In the genomic region with DNA sequence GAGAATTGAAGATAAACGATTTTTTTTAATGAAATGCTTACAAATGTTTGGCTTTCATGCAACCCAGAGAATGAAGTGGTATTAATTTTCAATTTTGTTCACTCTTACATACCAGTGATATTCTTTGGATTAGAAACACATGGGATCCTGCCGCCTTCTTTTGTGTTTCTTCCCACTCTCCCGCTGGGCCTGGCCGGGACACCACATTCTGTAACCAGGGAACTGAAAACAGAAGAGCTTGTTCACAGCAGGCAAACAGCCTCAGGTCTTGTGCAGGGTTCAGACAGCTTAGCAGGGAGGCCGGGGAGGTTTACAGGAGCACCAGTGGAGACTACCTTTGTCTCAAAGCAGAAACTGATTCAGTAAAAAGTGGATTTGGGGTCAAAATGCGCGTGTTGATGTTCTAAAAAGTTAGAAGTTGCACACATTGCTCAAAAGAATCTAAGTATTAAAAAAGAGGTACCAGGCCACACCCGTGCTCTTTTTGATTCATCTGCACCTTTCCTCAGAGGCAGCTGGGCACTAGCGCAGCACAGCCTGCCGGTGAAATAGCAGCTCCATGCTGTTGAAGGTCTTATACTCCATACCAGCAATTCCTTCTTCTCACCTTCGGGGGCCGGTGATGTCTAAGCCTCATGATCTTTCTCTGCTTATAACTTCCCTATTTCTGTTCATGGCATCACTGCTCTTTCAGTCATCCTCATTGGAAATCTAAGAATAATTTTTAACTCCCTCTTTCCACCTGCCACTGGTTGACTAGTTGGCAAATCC, we compare ENCODE assay signal across 9 cellular contexts.
DNase-seq lines count a peak whose midpoint lies in the region; ATAC-seq, FAIRE-seq and TF ChIP-seq lines count a peak whose summit lies in the region.
"Had no signal": no experiment of that assay in that cellular context is flagged by ENCODE, and none has a peak within 500 bp of the region (broad histone marks: within the 10 kb centered on the region; RNA-seq: fewer than 3 reads in every experiment).

No MANE protein-coding gene starts in this region.

- DNase-seq in AG09319 (ENCODE audit: extremely low read depth, low read depth) (peak; percentile 87), MV-4-11 (lab: John Stamatoyannopoulos, UW) (peak; percentile 48), bronchial epithelial cell (ENCODE audit: low read depth) (no peak), midbrain (lab: John Stamatoyannopoulos, UW) (peak; percentile 42), dermis blood vessel endothelial cell (no peak), left lobe of liver (ENCODE audit: low spot score) (no peak)
- DNase-seq in activated naive CD4-positive, alpha-beta T cell treated with anti-CD3 and anti-CD28 coated beads, Interleukin-2, amount 50 U/mL, for 16 hours = no peak
- DNase-seq: activated CD4-positive, alpha-beta T cell treated with anti-CD3 and anti-CD28 coated beads, Interleukin-2, amount 10 ng/mL, durations not matched to agents 7 days and 5 days had no signal

- FAIRE-seq in bronchial epithelial cell (lab: Jason Lieb, UNC) = no peak

- H3K27me3 ChIP-seq in bronchial epithelial cell (ENCODE audit: control insufficient read depth, insufficient read depth, low read length) = no peaks in the 10 kb centered on the region

- TF ChIP-seq CTCF in AG09319 (IDR thresholded peaks at IDR 0.05; ENCODE audit: low read depth, low read length) (peak; percentile 19), bronchial epithelial cell (IDR thresholded peaks at IDR 0.05; ENCODE audit: insufficient read depth, low read length, severe bottlenecking) (peak; percentile 43)

- ATAC-seq in HG03354 (IDR thresholded peaks at IDR 0.05; ENCODE audit: poor library complexity, severe bottlenecking, unreplicated experiment) = no peak
- no peak for ATAC-seq in left lobe of liver

- H3K36me3 ChIP-seq in bronchial epithelial cell (ENCODE audit: control insufficient read depth, insufficient read depth, low read length) = peaks cover 7% of the 10 kb centered on the region

- H3K4me3 ChIP-seq in bronchial epithelial cell (ENCODE audit: low read depth, low read length) = no peak overlapping the region

Comparison
In these comparisons a context has a peak if more than half of its experiments do, and no peak if none do; other contexts are left out.
1. DNase-seq: peak in AG09319 (single experiment), MV-4-11 (single experiment) and midbrain (single experiment); none in bronchial epithelial cell (single experiment), dermis blood vessel endothelial cell (single experiment), activated naive CD4-positive, alpha-beta T cell treated with anti-CD3 and anti-CD28 coated beads, Interleukin-2, amount 50 U/mL, for 16 hours (single experiment) and left lobe of liver (single experiment).